In the genomic region with DNA sequence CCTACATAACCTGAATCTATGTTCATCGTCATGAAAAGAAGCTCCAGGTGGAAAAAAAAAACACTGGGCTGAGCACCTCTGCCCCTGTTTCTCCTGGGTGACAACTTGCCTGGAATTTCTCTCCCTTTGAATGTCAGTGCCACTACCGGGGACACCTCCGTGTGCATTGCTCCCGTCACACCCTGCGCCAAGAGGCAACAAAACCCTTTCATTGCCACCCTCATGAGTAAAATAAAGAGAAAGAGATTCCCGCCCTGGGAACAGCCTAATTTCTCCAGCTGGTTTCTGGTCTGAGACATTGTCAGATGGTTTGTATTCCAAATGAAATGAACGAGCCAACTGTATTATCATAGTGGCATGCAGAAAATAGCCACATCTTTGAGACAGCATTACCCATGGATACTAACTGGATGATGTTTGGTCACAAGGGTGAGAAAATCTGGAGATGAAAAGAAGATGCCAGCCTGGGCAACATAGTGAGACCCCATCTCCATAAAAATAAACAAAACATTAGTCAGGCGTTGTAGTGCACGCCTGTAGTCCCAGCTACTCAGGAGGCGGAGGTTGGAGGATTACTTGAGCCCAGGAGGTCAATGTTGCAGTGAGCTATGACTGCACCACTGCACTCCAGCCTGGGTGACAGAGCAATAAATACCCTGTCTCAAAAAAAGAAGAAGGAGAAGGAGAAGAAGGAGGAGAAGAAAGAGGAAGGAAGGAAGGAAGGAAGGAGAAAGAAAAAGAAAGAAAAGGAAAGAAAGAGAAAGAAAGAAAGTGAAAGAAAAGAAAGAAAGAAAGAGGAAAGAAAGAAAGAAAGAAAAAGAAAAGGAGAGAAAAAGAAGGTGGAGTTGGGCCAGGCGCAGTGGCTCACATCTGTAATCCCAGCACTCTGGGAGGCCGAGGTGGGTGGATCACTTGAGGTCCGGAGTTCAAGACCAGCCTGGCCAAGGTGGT, we compare ENCODE assay signal across 16 cellular contexts. TPM values are rescaled to one million over a fixed set of nuclear protein-coding genes. Genes with fewer than 3 reads are reported as not detected.
DNase-seq lines count a peak whose midpoint lies in the region; ATAC-seq, FAIRE-seq and TF ChIP-seq lines count a peak whose summit lies in the region.
"Had no signal": no experiment of that assay in that cellular context is flagged by ENCODE, and none has a peak within 500 bp of the region (broad histone marks: within the 10 kb centered on the region; RNA-seq: fewer than 3 reads in every experiment).

No MANE protein-coding gene starts in this region.

- H3K9ac ChIP-seq in HepG2 (ENCODE audit: insufficient read depth, low read depth, low read length): no peak overlapping the region; the same call in 1 of the 2 replicates
- H3K9ac ChIP-seq: BLaER1 had no signal

- H3K4me1 ChIP-seq in HepG2 (ENCODE audit: insufficient read depth, low read length) (peaks cover 35% of the 10 kb centered on the region), right lobe of liver (peaks cover 0 to 3% (median 0%) of the 10 kb centered on the region in 4 donors), osteoblast (ENCODE audit: insufficient read depth, low read length) (no peaks in the 10 kb centered on the region)
- H3K4me1 ChIP-seq: BLaER1 had no signal

- H3K4me3 ChIP-seq in HepG2 (replicated peaks in 1 of 3; ENCODE audit: insufficient read depth in 1 of 3, low read depth in 2 of 3, low read length in 3 of 3): peak overlapping the region; percentile 19 to 33 (median 32); a peak in 3 of 6 replicates
- H3K4me3 ChIP-seq in right lobe of liver: no peak overlapping the region
- H3K4me3 ChIP-seq in osteoblast (ENCODE audit: insufficient read depth, low read length): no peak overlapping the region
- H3K4me3 ChIP-seq: BLaER1, GM23338 had no signal

- H4K20me1 ChIP-seq in HepG2 (ENCODE audit: insufficient read depth, low read length) (no peaks in the 10 kb centered on the region), osteoblast (ENCODE audit: insufficient read depth, low read length) (no peaks in the 10 kb centered on the region)
- H4K20me1 ChIP-seq: BLaER1 had no signal

- ATAC-seq in HepG2 (peak; percentile 14), right lobe of liver (no peak), HG03280 (IDR thresholded peaks at IDR 0.05; ENCODE audit: unreplicated experiment) (no peak), HG02588 (IDR thresholded peaks at IDR 0.05; ENCODE audit: unreplicated experiment) (no peak)
- no peak for ATAC-seq in central memory CD8-positive, alpha-beta T cell (replicated peaks; ENCODE audit: extremely low read depth, poor library complexity, severe bottlenecking)
- ATAC-seq: GM23338 had no signal

- H3K27ac Mint-ChIP-seq in central memory CD8-positive, alpha-beta T cell (ENCODE audit: low read depth): peak overlapping the region; percentile 10
- H3K27ac Mint-ChIP-seq: CD4-positive, CD25-positive, alpha-beta regulatory T cell; GM23338 had no signal

- BruUV-seq in HepG2 (replicated peaks; lab: Mats Ljungman, UMichigan): no TSS peak

- H3K9me3 Mint-ChIP-seq in central memory CD8-positive, alpha-beta T cell: no peaks in the 10 kb centered on the region
- H3K9me3 Mint-ChIP-seq: GM23338 had no signal

- WGBS in HepG2 (ENCODE audit: low lambda C conversion rate): 17% methylated on average over 13 of the region's 13 CpGs
- 84% methylated on average over 13 of the region's 13 CpGs for WGBS in right lobe of liver (ENCODE audit: insufficient coverage, low coverage, low lambda C conversion rate, missing lambda C conversion rate)

- TF ChIP-seq CTCF in HepG2 (CRISPR knock-in tag; IDR thresholded peaks at IDR 0.05) (no peak), right lobe of liver (IDR thresholded peaks at IDR 0.05) (no peak), osteoblast (IDR thresholded peaks at IDR 0.05; ENCODE audit: extremely low read depth, low read depth, low read length) (no peak)

- H3K4me2 ChIP-seq in HepG2 (ENCODE audit: low read depth, low read length) (peak overlapping the region; percentile 70), osteoblast (ENCODE audit: insufficient read depth, low read length) (no peak overlapping the region)
- H3K4me2 ChIP-seq: BLaER1, GM23338 had no signal

- intact Hi-C loops in HepG2 (cut with micrococcal nuclease; ENCODE audit: unreplicated experiment): no loop called here
- intact Hi-C loops in right lobe of liver (cut with DNase I): no loop called here

- no peak for TF ChIP-seq POLR2A in HepG2 (IDR thresholded peaks at IDR 0.05; ENCODE audit: insufficient read depth in 1 of 2, low read depth in 2 of 2, low read length in 2 of 2)
- TF ChIP-seq POLR2A in right lobe of liver (IDR thresholded peaks at IDR 0.05): no peak

- CTCF ChIA-PET in HepG2 (lab: Yijun Ruan, JAX; ENCODE audit: low intra/inter-chr PET ratio, low total read pairs): no interaction called here

- no peak for FAIRE-seq in HepG2 (lab: Jason Lieb, UNC)
- FAIRE-seq: GM19239 had no signal

- no peaks in the 10 kb centered on the region for H3K36me3 ChIP-seq in HepG2 (replicated peaks in 1 of 2; ENCODE audit: control insufficient read depth in 1 of 2, insufficient read depth in 2 of 2, low read length in 2 of 2)
- H3K36me3 ChIP-seq in right lobe of liver: no peaks in the 10 kb centered on the region
- H3K36me3 ChIP-seq in osteoblast (ENCODE audit: insufficient read depth, low read length): no peaks in the 10 kb centered on the region
- H3K36me3 ChIP-seq: BLaER1 had no signal

- H3K4me1 Mint-ChIP-seq in central memory CD8-positive, alpha-beta T cell: no peaks in the 10 kb centered on the region
- H3K4me1 Mint-ChIP-seq: GM23338 had no signal

- TF ChIP-seq RAD21 in HepG2 (CRISPR knock-in tag; IDR thresholded peaks at IDR 0.05): no peak

- H3K79me2 ChIP-seq in HepG2 (ENCODE audit: insufficient read depth, low read length) (no peaks in the 10 kb centered on the region), osteoblast (ENCODE audit: insufficient read depth, low read length) (no peaks in the 10 kb centered on the region)

- H3K27me3 ChIP-seq in HepG2 (ENCODE audit: control insufficient read depth in 1 of 2, insufficient read depth in 2 of 2, low read length in 2 of 2) (no peaks in the 10 kb centered on the region), right lobe of liver (no peaks in the 10 kb centered on the region), osteoblast (ENCODE audit: insufficient read depth, low read length) (peaks cover 7% of the 10 kb centered on the region)
- H3K27me3 ChIP-seq: BLaER1 had no signal

- DNase-seq in HepG2 (ENCODE audit: low spot score) (no peak), right lobe of liver (no peak), osteoblast (ENCODE audit: insufficient read length, low spot score, missing footprints) (peak; percentile 19), iPS-NIHi11 (ENCODE audit: low spot score) (no peak)
- no peak for DNase-seq in central memory CD8-positive, alpha-beta T cell (ENCODE audit: low spot score in 2 of 2)
- DNase-seq: 8988T; AML-193; CD4-positive, CD25-positive, alpha-beta regulatory T cell; DMS53; GF-D8; H7 had no signal

- in situ Hi-C loops in HepG2 (cut with HindIII; ENCODE audit: extremely low pct_ligation_motif_present, low pct_unique_long_range_greater_than_20kb): no loop called here

- H3K27ac ChIP-seq in HepG2 (ENCODE audit: extremely low read length, insufficient read depth, low read length): peak overlapping the region; percentile 67
- no peak overlapping the region for H3K27ac ChIP-seq in right lobe of liver
- no peak overlapping the region for H3K27ac ChIP-seq in osteoblast (ENCODE audit: low read depth, low read length)
- H3K27ac ChIP-seq: BLaER1 had no signal

- TF ChIP-seq EP300 in HepG2 (IDR thresholded peaks at IDR 0.05; ENCODE audit: low read depth in 2 of 2, low read length in 2 of 2) (no peak), HepG2 (CRISPR knock-in tag; IDR thresholded peaks at IDR 0.05; ENCODE audit: borderline replicate concordance) (no peak)

- no peak overlapping the region for H2AFZ ChIP-seq in HepG2 (ENCODE audit: low read length)
- no peak overlapping the region for H2AFZ ChIP-seq in osteoblast (ENCODE audit: low read length)
- H2AFZ ChIP-seq: GM23338 had no signal

- H3K9me3 ChIP-seq in HepG2 (ENCODE audit: low read length): no peaks in the 10 kb centered on the region
- no peaks in the 10 kb centered on the region for H3K9me3 ChIP-seq in right lobe of liver
- no peaks in the 10 kb centered on the region for H3K9me3 ChIP-seq in osteoblast (ENCODE audit: low read depth, low read length)
- H3K9me3 ChIP-seq: BLaER1 had no signal

- POLR2A ChIA-PET in HepG2 (lab: Yijun Ruan, JAX): interaction anchor here (0.9 to 1.1 kb wide), 4 partner anchors 13 to 45 kb away, joined by 3 read pairs; partner anchors contain the start of gene ADCY9

- H3K4me3 Mint-ChIP-seq in central memory CD8-positive, alpha-beta T cell: no peak overlapping the region
- H3K4me3 Mint-ChIP-seq: CD4-positive, CD25-positive, alpha-beta regulatory T cell; GM23338 had no signal

- H3K27me3 Mint-ChIP-seq in central memory CD8-positive, alpha-beta T cell: no peaks in the 10 kb centered on the region
- H3K27me3 Mint-ChIP-seq: CD4-positive, CD25-positive, alpha-beta regulatory T cell had no signal

- no peaks in the 10 kb centered on the region for H3K36me3 Mint-ChIP-seq in central memory CD8-positive, alpha-beta T cell (ENCODE audit: insufficient read depth)
- H3K36me3 Mint-ChIP-seq: CD4-positive, CD25-positive, alpha-beta regulatory T cell had no signal

RNA-seq across cellular contexts. Expression of gene ADCY9, which starts 42.2 kb away (rescaled TPM):
- 9.6 and 11.2 TPM in 2 replicates for total RNA-seq in HepG2 (2016; rRNA removed; fragmentation: Illumina TruSeq; extraction: Trizol)
- 6.9 and 7.1 TPM in 2 replicates for total RNA-seq in HepG2 (2016; cell fraction: cytosol; rRNA removed; fragmentation: Illumina TruSeq; extraction: Trizol; ENCODE audit: low read depth)
- 7.0 and 12.1 TPM in 2 replicates for total RNA-seq in HepG2 (2016; cell fraction: insoluble cytoplasmic fraction; rRNA removed; fragmentation: Illumina TruSeq; extraction: Trizol)
- total RNA-seq in HepG2 (2016; cell fraction: membrane; rRNA removed; fragmentation: Illumina TruSeq; extraction: Trizol): 4.4 and 4.6 TPM in 2 replicates
- 15.9 and 17.5 TPM in 2 replicates for total RNA-seq in HepG2 (2016; cell fraction: nucleus; rRNA removed; fragmentation: Illumina TruSeq; extraction: Trizol)
- polyA plus RNA-seq in HepG2 (2011; rRNA removed): 13.6 and 13.9 TPM in 2 replicates
- 15.9 and 17.7 TPM in 2 replicates for polyA plus RNA-seq in HepG2 (2011; cell fraction: cytosol; rRNA removed)
- polyA plus RNA-seq in HepG2 (2011; cell fraction: nucleus; rRNA removed): 26.9 and 30.6 TPM in 2 replicates
- 15.9 and 19.6 TPM in 2 replicates for polyA plus RNA-seq in HepG2 (2012)
- polyA plus RNA-seq in HepG2 (2016; cell fraction: cytosol; fragmentation: Illumina TruSeq; extraction: Trizol; ENCODE audit: low read depth): 0.63 and 1.1 TPM in 2 replicates
- 5.6 and 8.0 TPM in 2 replicates for polyA plus RNA-seq in HepG2 (2016; cell fraction: insoluble cytoplasmic fraction; fragmentation: Illumina TruSeq; extraction: Trizol; ENCODE audit: low read depth)
- 2.0 and 2.1 TPM in 2 replicates for polyA plus RNA-seq in HepG2 (2016; cell fraction: membrane; fragmentation: Illumina TruSeq; extraction: Trizol; ENCODE audit: low read depth)
- 16.3 and 17.4 TPM in 2 replicates for polyA plus RNA-seq in HepG2 (2016; cell fraction: nucleus; fragmentation: Illumina TruSeq; extraction: Trizol; ENCODE audit: insufficient read depth, low read depth)
- 21.8 and 108 TPM in 2 replicates for polyA minus RNA-seq in HepG2 (2011; rRNA and poly(A)+ RNA removed; ENCODE audit: low replicate concordance)
- 53.6 and 62.1 TPM in 2 replicates for polyA minus RNA-seq in HepG2 (2011; cell fraction: cytosol; rRNA and poly(A)+ RNA removed)
- polyA minus RNA-seq in HepG2 (2011; cell fraction: nucleus; rRNA and poly(A)+ RNA removed): 33.7 and 36.4 TPM in 2 replicates
- total RNA-seq in right lobe of liver: 10 to 100 TPM; 17.3 to 41.5 (median 25.6) TPM
- total RNA-seq in osteoblast: 27.4 and 29.3 TPM in 2 replicates

Comparison
In these comparisons a context has a peak if more than half of its experiments do, and no peak if none do; other contexts are left out.
1. H3K4me3 ChIP-seq: peak in HepG2 (3 of 3); none in right lobe of liver (0 of 3) and osteoblast (single experiment).